34 cellular contexts compared by ENCODE assay signal in the genomic region with DNA sequence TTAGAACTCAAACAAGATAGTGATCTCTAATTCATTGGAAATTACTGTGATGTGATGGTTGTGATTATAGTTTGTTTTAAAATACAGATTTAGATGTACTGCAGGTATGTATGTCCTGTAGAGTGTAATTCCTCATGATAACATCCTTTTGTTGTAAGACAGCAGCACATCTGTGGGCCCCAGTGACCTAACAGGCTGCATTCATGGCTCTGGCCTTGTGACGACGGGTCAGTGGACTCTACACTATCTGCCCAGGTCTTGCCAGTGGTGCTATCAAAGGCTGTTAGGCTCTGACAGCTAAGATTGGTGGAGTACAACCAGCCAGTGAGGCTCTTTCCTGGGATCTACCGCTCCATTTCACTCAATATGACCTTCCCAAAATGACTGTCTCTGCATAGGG.
"Had no signal": no experiment of that assay in that cellular context is flagged by ENCODE, and none has a peak within 500 bp of the region (broad histone marks: within the 10 kb centered on the region; RNA-seq: fewer than 3 reads in every experiment).

No MANE protein-coding gene starts in this region.

- DNase-seq: Karpas-422, Kasumi-1, MG63, MM.1S, MV-4-11, NCI-H1048, NCI-H1092, NCI-H1092 treated with DMSO at 0.1 percent for 48 hours, NCI-H1105, NCI-H1105 treated with DMSO at 0.1 percent for 48 hours, NCI-H1417, NCI-H1417 treated with DMSO at 0.1 percent for 48 hours, NCI-H1436, NCI-H1436 treated with DMSO at 0.1 percent for 48 hours, NCI-H146, NCI-H1694, NCI-H1694 treated with DMSO at 0.1 percent for 48 hours, NCI-H187, NCI-H187 treated with DMSO at 0.1 percent for 48 hours, NCI-H1930, NCI-H2029, NCI-H2029 treated with DMSO at 0.1 percent for 48 hours, NCI-H2081, NCI-H2081 treated with DMSO at 0.1 percent for 48 hours, NCI-H2107, NCI-H2171, NCI-H2171 treated with DMSO at 0.1 percent for 48 hours, NCI-H2227 treated with DMSO at 0.1 percent for 48 hours, NCI-H226, NCI-H345, NCI-H446, NCI-H446 treated with DMSO at 0.1 percent for 48 hours, NCI-H510A, NCI-H510A treated with DMSO at 0.1 percent for 48 hours had no signal

- H3K9me3 ChIP-seq: MG63 had no signal

- H3K4me3 ChIP-seq: MG63 had no signal

- H3K36me3 ChIP-seq: MG63 had no signal
